Comparison of ENCODE assay signal across 9 cellular contexts in the genomic region with DNA sequence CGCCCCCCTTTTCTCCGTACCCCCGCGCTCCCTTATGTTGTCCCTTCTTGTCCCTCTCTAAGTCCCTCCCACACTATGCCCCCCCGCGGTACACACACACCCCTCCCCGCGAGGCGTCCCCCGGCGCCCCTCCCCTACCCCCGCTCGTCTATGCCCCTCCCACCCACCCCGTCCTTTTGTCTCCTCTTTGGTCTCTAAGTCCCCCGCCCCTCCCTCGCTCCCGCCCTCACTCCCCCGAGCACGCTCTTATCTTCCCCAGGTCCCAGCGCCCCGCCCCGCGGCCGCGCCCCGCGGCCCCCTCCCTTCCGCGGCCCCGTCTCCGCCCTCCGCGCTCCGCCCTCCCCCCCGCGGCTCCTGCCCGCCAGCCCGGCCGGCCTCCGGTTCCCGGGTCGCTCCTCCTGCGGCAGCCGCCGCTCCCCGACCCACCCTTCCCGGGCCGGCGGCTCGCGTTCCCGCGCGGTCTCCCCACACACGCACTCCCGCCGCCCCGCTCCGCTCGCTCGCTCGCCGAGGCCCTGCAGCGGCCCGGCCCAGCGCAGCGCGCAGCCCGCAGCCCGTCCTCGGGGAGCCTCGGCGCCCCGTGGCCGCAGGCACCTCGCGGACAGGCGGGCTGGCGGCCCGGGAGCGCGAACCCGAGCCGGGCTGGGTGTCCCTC. TPM values are rescaled to one million over a fixed set of nuclear protein-coding genes. Genes with fewer than 3 reads are reported as not detected.
DNase-seq lines count a peak whose midpoint lies in the region; ATAC-seq, FAIRE-seq and TF ChIP-seq lines count a peak whose summit lies in the region.
"Had no signal": no experiment of that assay in that cellular context is flagged by ENCODE, and none has a peak within 500 bp of the region (broad histone marks: within the 10 kb centered on the region; RNA-seq: fewer than 3 reads in every experiment).

No MANE protein-coding gene starts in this region.

- no peak for TF ChIP-seq CTCF in C4-2B (conservative IDR thresholded peaks at IDR 0.05)

- peak overlapping the region; percentile 77 for H3K4me2 ChIP-seq in neuronal stem cell (ENCODE audit: insufficient read depth, low read length, poor library complexity, severe bottlenecking)

- peak overlapping the region in 2 of 3 donors; percentile 59 to 82 for H3K27ac Mint-ChIP-seq in IgD-negative memory B cell

- peak overlapping the region; percentile 75 to 95 (median 86) for H3K4me3 Mint-ChIP-seq in IgD-negative memory B cell

- H3K14ac ChIP-seq in neuronal stem cell (ENCODE audit: low read length): no peak overlapping the region

- peaks cover 0 to 19% of the 10 kb centered on the region in 2 donors for H3K36me3 ChIP-seq in neuronal stem cell (replicated peaks in 1 of 2; ENCODE audit: control insufficient read depth in 2 of 2, insufficient read depth in 2 of 2, low read length in 2 of 2)

- peak overlapping the region; percentile 89 for H2AFZ ChIP-seq in neuronal stem cell (ENCODE audit: low read length)

- peak overlapping the region; percentile 92 for H3K18ac ChIP-seq in neuronal stem cell (ENCODE audit: low read length)

- no peaks in the 10 kb centered on the region for H3K9me3 ChIP-seq in neuronal stem cell (replicated peaks in 1 of 2; ENCODE audit: control insufficient read depth in 2 of 2, insufficient read depth in 1 of 2, low read depth in 1 of 2, low read length in 2 of 2)

- DNase-seq in SIG-M5 treated with dmso at 0.1 percent for 504 hours (lab: John Stamatoyannopoulos, UW; ENCODE audit: unreplicated experiment): peak; percentile 64
- DNase-seq in activated naive CD4-positive, alpha-beta T cell (lab: John Stamatoyannopoulos, UW): peak; percentile 4 to 75 (median 42)
- peak; percentile 79 to 88 for DNase-seq in frontal cortex (ENCODE audit: low spot score in 2 of 2)
- peak; percentile 74 for DNase-seq in neuronal stem cell (ENCODE audit: low spot score)
- DNase-seq in substantia nigra (lab: John Stamatoyannopoulos, UW): peak; percentile 35 to 92 (median 79)

- H2BK15ac ChIP-seq in neuronal stem cell (ENCODE audit: low read length): peak overlapping the region; percentile 49

- peaks cover 0 to 11% (median 6%) of the 10 kb centered on the region in 3 donors for H3K4me1 Mint-ChIP-seq in IgD-negative memory B cell

- WGBS in neuronal stem cell (ENCODE audit: extremely low coverage in 2 of 2, insufficient read length in 2 of 2, insufficient replicate concordance in 1 of 2), 2 donors: no CpG with 5 or more reads among the region's 84 CpGs

- H3K27me3 Mint-ChIP-seq in IgD-negative memory B cell: no peaks in the 10 kb centered on the region

- no peaks in the 10 kb centered on the region for H3K9me3 Mint-ChIP-seq in IgD-negative memory B cell

- H4K8ac ChIP-seq in neuronal stem cell (ENCODE audit: low read depth, low read length): no peak overlapping the region

- H2BK12ac ChIP-seq in neuronal stem cell (ENCODE audit: low read length): no peak overlapping the region

- H3K4me1 ChIP-seq in neuronal stem cell (ENCODE audit: control insufficient read depth in 2 of 2, insufficient read depth in 1 of 2, low read depth in 1 of 2, low read length in 2 of 2): no peaks in the 10 kb centered on the region

- no peak overlapping the region for H2BK120ac ChIP-seq in neuronal stem cell (ENCODE audit: low read depth, low read length)

- peak overlapping the region; percentile 91 for H3K9ac ChIP-seq in neuronal stem cell (ENCODE audit: low read depth, low read length, poor library complexity)

- no peaks in the 10 kb centered on the region for H3K36me3 Mint-ChIP-seq in IgD-negative memory B cell

- FAIRE-seq in frontal cortex (lab: Jason Lieb, UNC): no peak
- FAIRE-seq: TTC549 had no signal

- H3K4ac ChIP-seq in neuronal stem cell (ENCODE audit: low read length): no peak overlapping the region

- no peaks in the 10 kb centered on the region for H3K79me1 ChIP-seq in neuronal stem cell (ENCODE audit: low read depth, low read length)

- peaks cover 0 to 42% (median 29%) of the 10 kb centered on the region in 3 experiments for H3K27me3 ChIP-seq in neuronal stem cell (ENCODE audit: control insufficient read depth in 3 of 3, insufficient read depth in 3 of 3, low read depth in 1 of 3, low read length in 3 of 3)

- H3K27ac ChIP-seq in C4-2B: peak overlapping the region; percentile 86
- peak overlapping the region; percentile 89 for H3K27ac ChIP-seq in neuronal stem cell (replicated peaks; ENCODE audit: low read length)
- H3K27ac ChIP-seq in substantia nigra (ENCODE audit: low read depth, low read length, poor library complexity, severe bottlenecking): peak overlapping the region; percentile 94

- peak overlapping the region; percentile 75 for H2BK5ac ChIP-seq in neuronal stem cell (ENCODE audit: low read length)

- H3K23ac ChIP-seq in neuronal stem cell (ENCODE audit: low read depth, low read length, poor library complexity): peak overlapping the region; percentile 55

- H3K4me3 ChIP-seq in neuronal stem cell (ENCODE audit: low read length in 2 of 2): peak overlapping the region; percentile 61 to 86

- H4K91ac ChIP-seq in neuronal stem cell (ENCODE audit: low read depth, low read length, poor library complexity): no peak overlapping the region

- H2AK5ac ChIP-seq in neuronal stem cell (ENCODE audit: low read depth, low read length): no peak overlapping the region

- ATAC-seq in GM19467 (IDR thresholded peaks at IDR 0.05; ENCODE audit: unreplicated experiment): peak; percentile 43

RNA-seq across cellular contexts. Expression of gene UTP14A, which starts 26.3 kb away (rescaled TPM):
- polyA plus RNA-seq in IgD-negative memory B cell: 15.9 TPM
- 11.0 TPM for total RNA-seq in frontal cortex
- 6.5 TPM for polyA plus RNA-seq in neuronal stem cell (2013, experiment 1 of 2)
- 6.3 TPM for polyA plus RNA-seq in neuronal stem cell (2013, experiment 2 of 2)

RNA-seq across cellular contexts. Expression of gene BCORL1, which starts 50.2 kb away (rescaled TPM):
- 3.2 TPM for polyA plus RNA-seq in IgD-negative memory B cell
- total RNA-seq in frontal cortex: 2.0 TPM
- 18.2 TPM for polyA plus RNA-seq in neuronal stem cell (2013, experiment 1 of 2)
- 17.8 TPM for polyA plus RNA-seq in neuronal stem cell (2013, experiment 2 of 2)

Comparison
In these comparisons a context has a peak if more than half of its experiments do, and no peak if none do; other contexts are left out.
1. Peak in every context shown above with its lines: DNase-seq, ATAC-seq, H3K4me3 ChIP-seq and H3K27ac ChIP-seq.